10 cellular contexts compared by ENCODE assay signal in genomic region chr17:38797091-38797490, GRCh38. TPM values are rescaled to one million over a fixed set of nuclear protein-coding genes. Genes with fewer than 3 reads are reported as not detected.
DNase-seq lines count a peak whose midpoint lies in the region; ATAC-seq, FAIRE-seq and TF ChIP-seq lines count a peak whose summit lies in the region.
"Had no signal": no experiment of that assay in that cellular context is flagged by ENCODE, and none has a peak within 500 bp of the region (broad histone marks: within the 10 kb centered on the region; RNA-seq: fewer than 3 reads in every experiment).

No MANE protein-coding gene starts in this region.

- H3K9me3 Mint-ChIP-seq in HFFc6 (no peaks in the 10 kb centered on the region), brain (no peaks in the 10 kb centered on the region), memory B cell (no peaks in the 10 kb centered on the region)

- H3K36me3 ChIP-seq in ACC112 (ENCODE audit: insufficient read depth, low read length) (peaks cover 4% of the 10 kb centered on the region), small intestine (ENCODE audit: control insufficient read depth in 2 of 2, insufficient read depth in 2 of 2, low read length in 2 of 2) (peaks cover 5 to 7% of the 10 kb centered on the region in 2 donors), transverse colon (peaks cover 0 to 6% (median 3%) of the 10 kb centered on the region in 4 donors)

- in situ Hi-C loops in transverse colon (cut with MboI; ENCODE audit: low pct_ligation_motif_present in 1 of 4, low pct_unique_long_range_greater_than_20kb in 1 of 4, low sequenced_read_pairs in 3 of 4): no loop called here

- peaks cover 56% of the 10 kb centered on the region for H3K79me2 ChIP-seq in ACC112 (ENCODE audit: control insufficient read depth, insufficient read depth, low read length, unreplicated experiment)

- no peak for TF ChIP-seq POLR2A in transverse colon (IDR thresholded peaks at IDR 0.05)

- TF ChIP-seq CTCF in HFFc6 (IDR thresholded peaks at IDR 0.05) (no peak), brain (conservative IDR thresholded peaks at IDR 0.05) (no peak), transverse colon (IDR thresholded peaks at IDR 0.05) (no peak)

- no peak for TF ChIP-seq EP300 in transverse colon (IDR thresholded peaks at IDR 0.05; ENCODE audit: low read depth)

- H2AFZ ChIP-seq in ACC112 (ENCODE audit: low read length, unreplicated experiment): no peak overlapping the region

- H3K4me1 ChIP-seq in ACC112 (ENCODE audit: control insufficient read depth, insufficient read depth, low read length, unreplicated experiment): peaks cover 20% of the 10 kb centered on the region
- peaks cover 11 to 12% of the 10 kb centered on the region in 2 donors for H3K4me1 ChIP-seq in small intestine (ENCODE audit: control insufficient read depth in 2 of 2, insufficient read depth in 1 of 2, low read depth in 1 of 2, low read length in 1 of 2)
- H3K4me1 ChIP-seq in transverse colon: peaks cover 19 to 35% (median 30%) of the 10 kb centered on the region in 4 donors

- peak; percentile 17 for DNase-seq in HFFc6
- no peak for DNase-seq in memory B cell (ENCODE audit: low spot score in 2 of 2)
- DNase-seq in small intestine: no peak
- DNase-seq in transverse colon: no peak
- no peak for DNase-seq in kidney tubule cell (ENCODE audit: low spot score)
- DNase-seq: T1000 had no signal

- H3K27me3 Mint-ChIP-seq in HFFc6 (ENCODE audit: insufficient read depth) (peaks cover 3% of the 10 kb centered on the region; the same call in 1 of the 2 replicates), brain (peaks cover 11% of the 10 kb centered on the region), memory B cell (no peaks in the 10 kb centered on the region)

- H3K36me3 Mint-ChIP-seq in HFFc6 (ENCODE audit: low read depth) (peaks cover 45% of the 10 kb centered on the region), brain (peaks cover 56% of the 10 kb centered on the region), memory B cell (peaks cover 19% of the 10 kb centered on the region)

- H3K27ac ChIP-seq in ACC112 (ENCODE audit: low read depth, low read length): no peak overlapping the region
- H3K27ac ChIP-seq in small intestine (ENCODE audit: low read depth in 1 of 2, low read length in 1 of 2): no peak overlapping the region
- H3K27ac ChIP-seq in transverse colon: peak overlapping the region in 2 of 4 donors; percentile 96 to 98

- H3K27ac Mint-ChIP-seq in HFFc6 (peak overlapping the region; percentile 53), brain (peak overlapping the region; percentile 3 to 99 (median 97)), memory B cell (peak overlapping the region; percentile 67)

- peak overlapping the region; percentile 86 for H3K4me3 ChIP-seq in ACC112 (ENCODE audit: low read depth, low read length)
- no peak overlapping the region for H3K4me3 ChIP-seq in small intestine (ENCODE audit: low read depth in 1 of 2, low read length in 2 of 2)
- H3K4me3 ChIP-seq in transverse colon: peak overlapping the region in 1 of 4 donors; percentile 5

- no peak for ATAC-seq in memory B cell (ENCODE audit: low read depth)
- ATAC-seq in esophagus mucosa: no peak

- H3K9me3 ChIP-seq in small intestine (ENCODE audit: control insufficient read depth, low read depth): no peaks in the 10 kb centered on the region
- no peaks in the 10 kb centered on the region for H3K9me3 ChIP-seq in transverse colon

- no peaks in the 10 kb centered on the region for H3K27me3 ChIP-seq in ACC112 (ENCODE audit: insufficient read depth, low read length)
- H3K27me3 ChIP-seq in small intestine (ENCODE audit: control insufficient read depth in 2 of 2, insufficient read depth in 2 of 2, low read length in 2 of 2): no peaks in the 10 kb centered on the region
- no peaks in the 10 kb centered on the region for H3K27me3 ChIP-seq in transverse colon
- H3K27me3 ChIP-seq: cardiac muscle cell had no signal

- intact Hi-C loops in transverse colon (cut with DNase I; ENCODE audit: low total_unique reads): no loop called here

- FAIRE-seq in small intestine (lab: Jason Lieb, UNC): no peak

- H3K4me3 Mint-ChIP-seq in HFFc6: peak overlapping the region; percentile 96
- H3K4me3 Mint-ChIP-seq in brain: peak overlapping the region; percentile 95 to 99 (median 97)
- peak overlapping the region; percentile 22 for H3K4me3 Mint-ChIP-seq in memory B cell

- WGBS in small intestine, 3 donors: 80 to 89% (median 85%) methylated on average over 6 of the region's 6 CpGs
- WGBS in transverse colon (ENCODE audit: low coverage in 1 of 2), 2 donors: 81% methylated on average over 6 of the region's 6 CpGs; no CpG with 5 or more reads in 1 of the 2 donors

- peaks cover 38% of the 10 kb centered on the region for H3K4me1 Mint-ChIP-seq in HFFc6 (ENCODE audit: low read depth)
- H3K4me1 Mint-ChIP-seq in brain: peaks cover 56% of the 10 kb centered on the region
- peaks cover 36% of the 10 kb centered on the region for H3K4me1 Mint-ChIP-seq in memory B cell

RNA-seq across cellular contexts. Expression of gene PIP4K2B, which starts 2.3 kb away (rescaled TPM):
- total RNA-seq in HFFc6 (2021; fragmentation: NEBNext Ultra II Directional; extraction: Animal tissue kit (Norgen Biotek cat#: 25700)): 10 to 100 TPM; 48.7 to 61.8 (median 55.5) TPM
- 90.8 TPM for polyA plus RNA-seq in brain (ENCODE audit: insufficient read depth, low read depth, low replicate concordance)
- 10 to 100 TPM in 1 of 3 donors, 1 to 10 TPM in 2; 4.9 to 19.6 (median 4.9) TPM for polyA plus RNA-seq in small intestine
- 10 to 100 TPM; 15.3 to 63.5 (median 23.5) TPM for total RNA-seq in transverse colon
- total RNA-seq in esophagus mucosa: 15.1 TPM

RNA-seq across cellular contexts. Expression of gene CWC25, which starts 28.0 kb away (rescaled TPM):
- total RNA-seq in HFFc6 (2021; fragmentation: NEBNext Ultra II Directional; extraction: Animal tissue kit (Norgen Biotek cat#: 25700)): 10 to 100 TPM; 11.0 to 13.7 (median 12.9) TPM
- polyA plus RNA-seq in brain (ENCODE audit: insufficient read depth, low read depth, low replicate concordance): 9.2 TPM
- polyA plus RNA-seq in small intestine: 10 to 100 TPM; 12.6 to 61.1 (median 45.7) TPM
- 10 to 100 TPM; 22.1 to 97.3 (median 37.5) TPM for total RNA-seq in transverse colon
- 10.9 TPM for total RNA-seq in esophagus mucosa

RNA-seq across cellular contexts. Expression of gene PSMB3, which starts 44.5 kb away (rescaled TPM):
- total RNA-seq in HFFc6 (2021; fragmentation: NEBNext Ultra II Directional; extraction: Animal tissue kit (Norgen Biotek cat#: 25700)): 100 to 1,000 TPM; 232 to 273 (median 253) TPM
- polyA plus RNA-seq in brain (ENCODE audit: insufficient read depth, low read depth, low replicate concordance) (278 TPM), small intestine (100 to 1,000 TPM; 243 to 310 (median 253) TPM)
- total RNA-seq in transverse colon (100 to 1,000 TPM; 137 to 169 (median 159) TPM), esophagus mucosa (179 TPM)

RNA-seq across cellular contexts. Expression of gene PCGF2, which starts 49.0 kb away (rescaled TPM):
- total RNA-seq in HFFc6 (2021; fragmentation: NEBNext Ultra II Directional; extraction: Animal tissue kit (Norgen Biotek cat#: 25700)): 10 to 100 TPM; 59.7 to 73.5 (median 69.0) TPM
- polyA plus RNA-seq in brain (ENCODE audit: insufficient read depth, low read depth, low replicate concordance): 88.3 TPM
- polyA plus RNA-seq in small intestine: 10 to 100 TPM in 2 of 3 donors, 1 to 10 TPM in 1; 7.6 to 30.2 (median 16.7) TPM
- total RNA-seq in transverse colon: 10 to 100 TPM in 3 of 4 donors, 1 to 10 TPM in 1; 9.1 to 41.9 (median 12.2) TPM
- total RNA-seq in esophagus mucosa: 18.0 TPM

RNA-seq across cellular contexts. Expression of gene RPL23, which starts 56.4 kb away (rescaled TPM):
- 1,000 to 10,000 TPM; 1,099 to 1,402 (median 1,310) TPM for total RNA-seq in HFFc6 (2021; fragmentation: NEBNext Ultra II Directional; extraction: Animal tissue kit (Norgen Biotek cat#: 25700))
- 2,078 TPM for polyA plus RNA-seq in brain (ENCODE audit: insufficient read depth, low read depth, low replicate concordance)
- polyA plus RNA-seq in small intestine: 1,000 to 10,000 TPM; 1,251 to 3,207 (median 2,524) TPM
- 1,000 to 10,000 TPM in 1 of 4 donors, 100 to 1,000 TPM in 3; 386 to 1,109 (median 710) TPM for total RNA-seq in transverse colon
- 1,222 TPM for total RNA-seq in esophagus mucosa

Comparison
In these comparisons a context has a peak if more than half of its experiments do, and no peak if none do; other contexts are left out.
1. H3K4me3 Mint-ChIP-seq: peak in every context shown above with its lines; median percentile 97 in brain; 96 in HFFc6; 22 in memory B cell.